38 cellular contexts compared by ENCODE assay signal in genomic region chr10:37682617-37683016, GRCh38.
"Had no signal": no experiment of that assay in that cellular context is flagged by ENCODE, and none has a peak within 500 bp of the region (broad histone marks: within the 10 kb centered on the region; RNA-seq: fewer than 3 reads in every experiment).

No MANE protein-coding gene starts in this region.

- H3K36me3 Mint-ChIP-seq: activated CD8-positive, alpha-beta memory T cell treated with anti-CD3 and anti-CD28 coated beads, Interleukin-2, amount 10 ng/mL, durations not matched to agents 7 days and 5 days; activated naive CD4-positive, alpha-beta T cell treated with anti-CD3 and anti-CD28 coated beads, Interleukin-2, amount 10 ng/mL, durations not matched to agents 7 days and 5 days; activated naive CD4-positive, alpha-beta T cell treated with anti-CD3 and anti-CD28 coated beads, Interleukin-2, amount 50 U/mL, for 24 hours; activated naive CD8-positive, alpha-beta T cell; activated naive CD8-positive, alpha-beta T cell treated with anti-CD3 and anti-CD28 coated beads, Interleukin-2, amount 10 ng/mL, durations not matched to agents 7 days and 5 days; brain had no signal

- H3K9me3 Mint-ChIP-seq: activated naive CD4-positive, alpha-beta T cell treated with anti-CD3 and anti-CD28 coated beads, Interleukin-2, amount 50 U/mL, for 24 hours had no signal

- H3K27me3 Mint-ChIP-seq: activated CD4-positive, alpha-beta memory T cell treated with anti-CD3 and anti-CD28 coated beads, Interleukin-2, amount 10 ng/mL, durations not matched to agents 7 days and 5 days; activated CD4-positive, alpha-beta T cell treated with anti-CD3 and anti-CD28 coated beads for 36 hours; activated CD4-positive, alpha-beta T cell treated with anti-CD3 and anti-CD28 coated beads, Interleukin-2, amount 10 ng/mL, durations not matched to agents 7 days and 5 days; activated CD8-positive, alpha-beta memory T cell treated with anti-CD3 and anti-CD28 coated beads, Interleukin-2, amount 10 ng/mL, durations not matched to agents 7 days and 5 days; activated naive CD4-positive, alpha-beta T cell treated with anti-CD3 and anti-CD28 coated beads, Interleukin-2, amount 10 ng/mL, durations not matched to agents 7 days and 5 days; activated naive CD4-positive, alpha-beta T cell treated with anti-CD3 and anti-CD28 coated beads, Interleukin-2, amount 50 U/mL, for 24 hours; activated naive CD8-positive, alpha-beta T cell treated with anti-CD3 and anti-CD28 coated beads, Interleukin-2, amount 10 ng/mL, durations not matched to agents 7 days and 5 days; activated naive CD8-positive, alpha-beta T cell treated with anti-CD3 and anti-CD28 coated beads, Interleukin-2, amount 50 U/mL, for 24 hours; activated T-cell treated with anti-CD3 and anti-CD28 coated beads, Interleukin-2, amount 50 U/mL, for 24 hours; brain; central memory CD8-positive, alpha-beta T cell had no signal

- H3K4me1 Mint-ChIP-seq: activated CD4-positive, alpha-beta memory T cell treated with anti-CD3 and anti-CD28 coated beads, Interleukin-2, amount 10 ng/mL, durations not matched to agents 7 days and 5 days; activated CD4-positive, alpha-beta T cell treated with anti-CD3 and anti-CD28 coated beads for 36 hours; activated CD4-positive, alpha-beta T cell treated with anti-CD3 and anti-CD28 coated beads, Interleukin-2, amount 10 ng/mL, durations not matched to agents 7 days and 5 days; activated CD8-positive, alpha-beta memory T cell treated with anti-CD3 and anti-CD28 coated beads, Interleukin-2, amount 10 ng/mL, durations not matched to agents 7 days and 5 days; activated naive CD4-positive, alpha-beta T cell treated with anti-CD3 and anti-CD28 coated beads, Interleukin-2, amount 10 ng/mL, durations not matched to agents 7 days and 5 days; activated naive CD4-positive, alpha-beta T cell treated with anti-CD3 and anti-CD28 coated beads, Interleukin-2, amount 50 U/mL, for 24 hours; activated naive CD8-positive, alpha-beta T cell treated with anti-CD3 and anti-CD28 coated beads, Interleukin-2, amount 10 ng/mL, durations not matched to agents 7 days and 5 days; activated naive CD8-positive, alpha-beta T cell treated with anti-CD3 and anti-CD28 coated beads, Interleukin-2, amount 50 U/mL, for 24 hours; brain; central memory CD8-positive, alpha-beta T cell; WTC11 had no signal

- H3K36me3 ChIP-seq: ascending aorta, cardiac muscle cell, WERI-Rb-1 had no signal

- H3K4me1 ChIP-seq: ascending aorta had no signal

- H3K27me3 ChIP-seq: ascending aorta, cardiac muscle cell had no signal

- H3K9me3 ChIP-seq: ascending aorta had no signal

- H3K4me3 ChIP-seq: ascending aorta, cardiac muscle cell had no signal

- ATAC-seq: activated CD4-positive, alpha-beta T cell treated with anti-CD3 and anti-CD28 coated beads for 36 hours; activated CD4-positive, CD25-positive, alpha-beta regulatory T cell treated with anti-CD3 and anti-CD28 coated beads, Interleukin-2, amount 50 U/mL, for 24 hours; activated CD8-positive, alpha-beta memory T cell treated with anti-CD3 and anti-CD28 coated beads, Interleukin-2, amount 10 ng/mL, durations not matched to agents 7 days and 5 days; activated CD8-positive, alpha-beta T cell treated with anti-CD3 and anti-CD28 coated beads, Interleukin-2, amount 10 ng/mL, durations not matched to agents 7 days and 5 days; activated naive CD8-positive, alpha-beta T cell treated with anti-CD3 and anti-CD28 coated beads, Interleukin-2, amount 50 U/mL, for 24 hours; WTC11 had no signal

- H3K4me3 Mint-ChIP-seq: activated CD4-positive, alpha-beta memory T cell treated with anti-CD3 and anti-CD28 coated beads, Interleukin-2, amount 10 ng/mL, durations not matched to agents 7 days and 5 days; activated CD4-positive, alpha-beta T cell treated with anti-CD3 and anti-CD28 coated beads for 36 hours; activated CD4-positive, alpha-beta T cell treated with anti-CD3 and anti-CD28 coated beads, Interleukin-2, amount 10 ng/mL, durations not matched to agents 7 days and 5 days; activated CD8-positive, alpha-beta memory T cell treated with anti-CD3 and anti-CD28 coated beads, Interleukin-2, amount 10 ng/mL, durations not matched to agents 7 days and 5 days; activated CD8-positive, alpha-beta T cell treated with anti-CD3 and anti-CD28 coated beads, Interleukin-2, amount 10 ng/mL, durations not matched to agents 7 days and 5 days; activated naive CD4-positive, alpha-beta T cell treated with anti-CD3 and anti-CD28 coated beads, Interleukin-2, amount 10 ng/mL, durations not matched to agents 7 days and 5 days; activated naive CD4-positive, alpha-beta T cell treated with anti-CD3 and anti-CD28 coated beads, Interleukin-2, amount 50 U/mL, for 24 hours; activated naive CD8-positive, alpha-beta T cell; activated naive CD8-positive, alpha-beta T cell treated with anti-CD3 and anti-CD28 coated beads, Interleukin-2, amount 10 ng/mL, durations not matched to agents 7 days and 5 days; activated naive CD8-positive, alpha-beta T cell treated with anti-CD3 and anti-CD28 coated beads, Interleukin-2, amount 50 U/mL, for 24 hours; activated T-cell treated with anti-CD3 and anti-CD28 coated beads, Interleukin-2, amount 50 U/mL, for 24 hours; brain; central memory CD8-positive, alpha-beta T cell; T-helper 1 cell treated with Interleukin-12 subunit alpha and Interleukin-12 subunit beta and Interleukin-4 antibody, amounts not matched to agents 30 μg/mL and 1 μg/mL, for 36 hours; T-helper 2 cell treated with Interferon-gamma antibody and Interleukin-4, amounts not matched to agents 5 μg/mL and 100 μg/mL, for 36 hours; WTC11 had no signal

- H3K27ac ChIP-seq: ascending aorta, cardiac muscle cell, WERI-Rb-1 had no signal

- H3K27ac Mint-ChIP-seq: activated CD4-positive, alpha-beta memory T cell treated with anti-CD3 and anti-CD28 coated beads, Interleukin-2, amount 10 ng/mL, durations not matched to agents 7 days and 5 days; activated CD4-positive, alpha-beta T cell treated with anti-CD3 and anti-CD28 coated beads for 36 hours; activated CD4-positive, alpha-beta T cell treated with anti-CD3 and anti-CD28 coated beads, Interleukin-2, amount 10 ng/mL, durations not matched to agents 7 days and 5 days; activated CD8-positive, alpha-beta memory T cell treated with anti-CD3 and anti-CD28 coated beads, Interleukin-2, amount 10 ng/mL, durations not matched to agents 7 days and 5 days; activated CD8-positive, alpha-beta T cell treated with anti-CD3 and anti-CD28 coated beads, Interleukin-2, amount 10 ng/mL, durations not matched to agents 7 days and 5 days; activated naive CD4-positive, alpha-beta T cell treated with anti-CD3 and anti-CD28 coated beads, Interleukin-2, amount 10 ng/mL, durations not matched to agents 7 days and 5 days; activated naive CD4-positive, alpha-beta T cell treated with anti-CD3 and anti-CD28 coated beads, Interleukin-2, amount 50 U/mL, for 24 hours; activated naive CD8-positive, alpha-beta T cell; activated naive CD8-positive, alpha-beta T cell treated with anti-CD3 and anti-CD28 coated beads, Interleukin-2, amount 10 ng/mL, durations not matched to agents 7 days and 5 days; activated naive CD8-positive, alpha-beta T cell treated with anti-CD3 and anti-CD28 coated beads, Interleukin-2, amount 50 U/mL, for 24 hours; activated T-cell treated with anti-CD3 and anti-CD28 coated beads, Interleukin-2, amount 50 U/mL, for 24 hours; activated T-helper 2 cell treated with anti-CD3 and anti-CD28 coated beads, Interferon-gamma antibody, Interleukin-2, Interleukin-4, amounts not matched to agents 10 μg/mL and 5 μg/mL and 100 μg/mL, durations not matched to agents 14 hours and 24 hours and 36 hours; brain; T-helper 1 cell treated with Interleukin-12 subunit alpha and Interleukin-12 subunit beta and Interleukin-4 antibody, amounts not matched to agents 30 μg/mL and 1 μg/mL, for 36 hours; T-helper 2 cell treated with Interferon-gamma antibody and Interleukin-4, amounts not matched to agents 5 μg/mL and 100 μg/mL, for 36 hours; WTC11 had no signal

- DNase-seq: activated CD4-positive, alpha-beta memory T cell treated with anti-CD3 and anti-CD28 coated beads, Interleukin-2, amount 10 ng/mL, durations not matched to agents 7 days and 5 days; activated CD4-positive, alpha-beta T cell treated with anti-CD3 and anti-CD28 coated beads for 1 hour; activated CD4-positive, alpha-beta T cell treated with anti-CD3 and anti-CD28 coated beads for 36 hours; activated CD4-positive, alpha-beta T cell treated with anti-CD3 and anti-CD28 coated beads for 48 hours; activated CD4-positive, alpha-beta T cell treated with anti-CD3 and anti-CD28 coated beads, Interleukin-2, amount 10 ng/mL, durations not matched to agents 7 days and 5 days; activated CD4-positive, alpha-beta T cell treated with anti-CD3 and anti-CD28 coated beads, Interleukin-2, amount 50 U/mL, for 48 hours; activated CD4-positive, CD25-positive, alpha-beta regulatory T cell; activated CD8-positive, alpha-beta memory T cell treated with anti-CD3 and anti-CD28 coated beads for 24 hours; activated CD8-positive, alpha-beta memory T cell treated with anti-CD3 and anti-CD28 coated beads, Interleukin-2, amount 10 ng/mL, durations not matched to agents 7 days and 5 days; activated CD8-positive, alpha-beta memory T cell treated with anti-CD3 and anti-CD28 coated beads, Interleukin-2, amount 50 U/mL, for 48 hours; activated CD8-positive, alpha-beta T cell treated with anti-CD3 and anti-CD28 coated beads, Interleukin-2, amount 10 ng/mL, durations not matched to agents 7 days and 5 days; activated effector memory CD4-positive, alpha-beta T cell treated with Interleukin-2 at 50 U/mL for 16 hours; activated gamma-delta T cell; activated naive CD4-positive, alpha-beta T cell treated with anti-CD3 and anti-CD28 coated beads, Interleukin-2, amount 10 ng/mL, durations not matched to agents 7 days and 5 days; activated naive CD4-positive, alpha-beta T cell treated with Interleukin-2 at 50 U/mL for 16 hours; activated naive CD8-positive, alpha-beta T cell treated with anti-CD3 and anti-CD28 coated beads, Interleukin-2, amount 10 ng/mL, durations not matched to agents 7 days and 5 days; activated naive CD8-positive, alpha-beta T cell treated with anti-CD3 and anti-CD28 coated beads, Interleukin-2, amount 50 U/mL, for 24 hours; activated T-cell treated with anti-CD3 and anti-CD28 coated beads, Interleukin-2, amount 50 U/mL, for 24 hours; activated T-cell treated with anti-CD3 and anti-CD28 coated beads, Interleukin-2, amount 50 U/mL, for 48 hours; amygdala; anterior cingulate cortex; caudate nucleus; cerebellar nuclear complex; T-helper 1 cell; T-helper 2 cell; T-helper 9 cell; WERI-Rb-1 had no signal
